In genomic region chr3:14947105-14947885, GRCh38 we compare ENCODE assay signal across 8 cellular contexts. TPM values are rescaled to one million over a fixed set of nuclear protein-coding genes. Genes with fewer than 3 reads are reported as not detected.
DNase-seq lines count a peak whose midpoint lies in the region; ATAC-seq and TF ChIP-seq lines count a peak whose summit lies in the region.

NR2C2 (plus strand) TSS chr3:14947583; CDS start chr3:15003915, 56,332 bp downstream.

- peak within 1 kb of the TSS; percentile 91 to 100 (median 93) for H3K4me3 ChIP-seq in liver (ENCODE audit: low read depth in 1 of 3, low read length in 3 of 3)

- H3K27ac ChIP-seq in liver (ENCODE audit: low read depth in 1 of 2, low read length in 2 of 2) = peak within 1 kb of the TSS; percentile 98

- WGBS in liver = under 1% methylated on average over 108 of the region's 108 CpGs

- peak within 1 kb of the TSS; percentile 82 to 91 for H3K9ac ChIP-seq in liver (ENCODE audit: low read depth in 1 of 2, low read length in 2 of 2)

- peak; percentile 95 for DNase-seq in AG20443 (ENCODE audit: low spot score)
- peak; percentile 67 for DNase-seq in NCI-H748 treated with DMSO at 0.1 percent for 48 hours (lab: John Stamatoyannopoulos, UW)
- peak; percentile 75 to 77 for DNase-seq in activated CD4-positive, alpha-beta T cell treated with anti-CD3 and anti-CD28 coated beads, Interleukin-2, amount 50 U/mL, for 24 hours (ENCODE audit: low read depth in 1 of 2, low spot score in 1 of 2)
- peak; percentile 88 for DNase-seq in dermis blood vessel endothelial cell
- peak; percentile 89 for DNase-seq in stimulated activated CD4-positive, alpha-beta T cell treated with anti-CD3 and anti-CD28 coated beads, Interleukin-4, amount 100 ng/mL, for 1 hour

- peak; percentile 42 for ATAC-seq in HG03378 (IDR thresholded peaks at IDR 0.05; ENCODE audit: unreplicated experiment)

- no peaks in the 10 kb centered on the region for H3K9me3 ChIP-seq in liver (ENCODE audit: control insufficient read depth in 4 of 4, low read length in 3 of 4)

- H3K4me1 ChIP-seq in liver (ENCODE audit: control insufficient read depth in 4 of 4, insufficient read depth in 4 of 4, low read length in 3 of 4) = peaks cover 8 to 40% (median 36%) of the 10 kb centered on the region in 4 donors

- H3K36me3 ChIP-seq in liver (ENCODE audit: control insufficient read depth in 4 of 4, insufficient read depth in 3 of 4, low read depth in 1 of 4, low read length in 3 of 4) = peaks cover 0 to 5% (median 2%) of the 10 kb centered on the region in 4 donors

- TF ChIP-seq CTCF in liver (IDR thresholded peaks at IDR 0.05; ENCODE audit: low read depth, low read length, missing input control) = no peak

- peak; percentile 91 for TF ChIP-seq POLR2A in GM19193 (IDR thresholded peaks at IDR 0.05; ENCODE audit: extremely low read depth, insufficient read depth, insufficient read length)

- TF ChIP-seq RAD21 in liver (IDR thresholded peaks at IDR 0.05) = no peak

- no peaks in the 10 kb centered on the region for H3K27me3 ChIP-seq in liver (ENCODE audit: control insufficient read depth in 4 of 4, insufficient read depth in 4 of 4, low read length in 3 of 4)

TF ChIP-seq in liver, 16 proteins besides CTCF, POLR2A, EP300 and RAD21:
- no peak for TF ChIP-seq GABPA (IDR thresholded peaks at IDR 0.05 in 1 of 2, conservative IDR thresholded peaks at IDR 0.05 in 1 of 2)
- no peak for TF ChIP-seq JUND (IDR thresholded peaks at IDR 0.05)
- peak; percentile 57 for TF ChIP-seq NR2F2 (IDR thresholded peaks at IDR 0.05)
- TF ChIP-seq TAF1 (conservative IDR thresholded peaks at IDR 0.05) = no peak
- no peak for TF ChIP-seq HNF4A (conservative IDR thresholded peaks at IDR 0.05)
- no peak for TF ChIP-seq HNF4G (IDR thresholded peaks at IDR 0.05)
- TF ChIP-seq RXRA (IDR thresholded peaks at IDR 0.05) = peak; percentile 39 to 42
TF ChIP-seq in liver: peak in this region for 2.

RNA-seq across cellular contexts. Expression of gene NR2C2, which starts in this region (rescaled TPM):
- total RNA-seq in dermis blood vessel endothelial cell (31.0 and 38.4 TPM in 2 replicates), liver (10 to 100 TPM; 21.8 TPM)
- 1 to 10 TPM; 3.3 to 7.3 TPM for polyA plus RNA-seq in liver

Comparison
In these comparisons a context has a peak if more than half of its experiments do, and no peak if none do; other contexts are left out.
1. Peak in every context shown above with its lines: DNase-seq, ATAC-seq, H3K4me3 ChIP-seq and H3K27ac ChIP-seq.